8 cellular contexts compared by ENCODE assay signal in the genomic region with DNA sequence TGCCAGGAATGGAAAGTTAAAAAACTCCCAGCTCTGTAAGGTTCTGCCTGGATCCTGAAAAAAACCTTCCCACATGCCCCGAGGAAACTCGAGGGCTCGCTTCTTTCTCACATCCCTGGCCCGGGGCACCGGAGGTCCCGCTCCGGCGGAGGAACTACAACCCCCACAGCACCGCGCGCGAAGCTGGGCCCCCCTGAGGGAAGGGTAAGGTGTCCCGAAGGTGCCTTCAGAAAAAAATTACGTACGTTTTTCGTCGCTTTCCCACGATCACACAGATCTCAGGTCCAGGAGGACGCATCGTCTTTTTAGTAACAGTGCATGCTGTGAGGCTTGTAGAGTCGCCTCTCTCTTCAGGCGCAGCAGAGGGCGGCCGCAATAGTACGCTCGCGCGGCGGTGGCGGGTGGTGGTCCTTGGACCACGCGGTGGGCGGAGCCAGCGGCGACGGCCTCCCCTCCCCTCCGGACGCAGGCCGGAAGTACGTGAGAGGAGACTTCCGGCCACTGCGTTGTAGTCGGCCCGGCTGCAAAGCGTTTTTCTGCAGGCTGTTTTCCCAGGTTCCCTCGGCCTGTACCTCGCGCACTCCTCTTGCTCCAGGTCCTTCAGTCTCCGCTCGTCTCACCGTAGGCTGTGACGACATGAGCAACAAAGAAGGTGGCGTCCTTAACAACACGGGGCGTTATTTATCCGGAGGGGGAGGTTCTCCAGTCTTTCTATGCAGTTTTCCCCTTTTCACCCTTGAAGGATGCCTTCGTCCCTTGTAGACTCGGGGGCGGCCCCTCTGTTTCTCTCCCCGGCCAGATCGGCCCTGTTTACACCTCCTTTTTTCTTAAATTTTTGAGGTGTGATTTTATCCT. TPM values are rescaled to one million over a fixed set of nuclear protein-coding genes. Genes with fewer than 3 reads are reported as not detected.
A peak's percentile ranks its signal among the peaks of the same experiment; 100 is the strongest.
DNase-seq lines count a peak whose midpoint lies in the region; ATAC-seq and TF ChIP-seq lines count a peak whose summit lies in the region.

Gene TSNAX, plus strand, starts transcription at position 495 of the 855 bp plus-strand sequence. Its CDS starts 142 bp downstream, at position 637.

- in situ Hi-C loops in mammary epithelial cell (cut with MboI; ENCODE audit: low sequenced_read_pairs in 2 of 2): no loop called here

- CTCF ChIA-PET in A673 (lab: Charles Lee): no interaction called here
- CTCF ChIA-PET in mammary epithelial cell (lab: Charles Lee; ENCODE audit: low non-redundant PET): no interaction called here

- ATAC-seq in GM18868 (IDR thresholded peaks at IDR 0.05; ENCODE audit: unreplicated experiment) (peak; percentile 96), HG03108 (IDR thresholded peaks at IDR 0.05; ENCODE audit: unreplicated experiment) (peak; percentile 93)

- peak within 1 kb of the TSS; percentile 83 for H3K4me2 ChIP-seq in mammary epithelial cell (ENCODE audit: insufficient read depth, low read depth, low read length)

- peak within 1 kb of the TSS; percentile 92 for H2AFZ ChIP-seq in mammary epithelial cell (ENCODE audit: low read depth, low read length)

- DNase-seq in A673 (ENCODE audit: low spot score): peak; percentile 96
- peak; percentile 97 for DNase-seq in NCI-H2227 (lab: John Stamatoyannopoulos, UW; ENCODE audit: unreplicated experiment)
- peak; percentile 95 for DNase-seq in WERI-Rb-1
- peak; percentile 90 for DNase-seq in mammary epithelial cell

- H3K27ac ChIP-seq in A673 (ENCODE audit: low read depth, low read length, poor library complexity, severe bottlenecking) (peak within 1 kb of the TSS; percentile 93), WERI-Rb-1 (peak within 1 kb of the TSS; percentile 96), mammary epithelial cell (ENCODE audit: insufficient read depth, low read depth, low read length) (peak within 1 kb of the TSS; percentile 84), iPS-20b (ENCODE audit: low read length) (peak within 1 kb of the TSS; percentile 93), skin epidermis (peak within 1 kb of the TSS in 20 of 21 experiments; percentile 80 to 96 (median 91))

- H3K9ac ChIP-seq in mammary epithelial cell (ENCODE audit: insufficient read depth, low read length) (peak within 1 kb of the TSS; percentile 86), iPS-20b (ENCODE audit: low read depth, low read length) (peak within 1 kb of the TSS; percentile 97)

- BruUV-seq in A673 (replicated peaks; lab: Mats Ljungman, UMichigan) (no TSS peak), mammary epithelial cell (replicated peaks; lab: Mats Ljungman, UMichigan) (TSS peak; percentile 40)

- intact Hi-C loops in A673 (cut with micrococcal nuclease; ENCODE audit: unreplicated experiment) (loop anchor here (2.0 to 5.0 kb wide), 2 partner anchors 36 to 108 kb away; no protein-coding TSS in a partner anchor), mammary epithelial cell (cut with micrococcal nuclease) (loop anchor here (1.0 kb wide), 2 partner anchors 106 to 170 kb away; partner anchors contain the start of gene EGLN1)

- no peaks in the 10 kb centered on the region for H3K4me1 ChIP-seq in A673 (ENCODE audit: insufficient read depth, low read length, poor library complexity, severe bottlenecking)
- H3K4me1 ChIP-seq in mammary epithelial cell (ENCODE audit: insufficient read depth, low read length): peaks cover 12% of the 10 kb centered on the region
- H3K4me1 ChIP-seq in iPS-20b (ENCODE audit: insufficient read depth, low read length): peaks cover 8% of the 10 kb centered on the region; the same call in 1 of the 2 replicates

- H4K20me1 ChIP-seq in mammary epithelial cell (ENCODE audit: insufficient read depth, low read length): no peaks in the 10 kb centered on the region

- no peaks in the 10 kb centered on the region for H3K36me3 ChIP-seq in A673 (ENCODE audit: insufficient read depth, low read length, poor library complexity, severe bottlenecking)
- peaks cover 15% of the 10 kb centered on the region for H3K36me3 ChIP-seq in WERI-Rb-1
- H3K36me3 ChIP-seq in mammary epithelial cell (ENCODE audit: insufficient read depth, low read length): peaks cover 6% of the 10 kb centered on the region
- H3K36me3 ChIP-seq in iPS-20b (ENCODE audit: insufficient read depth, low read depth, low read length): peaks cover 15% of the 10 kb centered on the region

- H3K9me3 ChIP-seq in A673 (ENCODE audit: low read depth, low read length, poor library complexity, severe bottlenecking) (no peaks in the 10 kb centered on the region), WERI-Rb-1 (ENCODE audit: severe bottlenecking) (no peaks in the 10 kb centered on the region), mammary epithelial cell (replicated peaks; ENCODE audit: insufficient read depth, low read length) (no peaks in the 10 kb centered on the region), iPS-20b (ENCODE audit: insufficient read depth, low read depth, low read length) (no peaks in the 10 kb centered on the region)

- peaks cover 48% of the 10 kb centered on the region for H3K79me2 ChIP-seq in mammary epithelial cell (ENCODE audit: insufficient read depth, low read length)

- H3K27me3 ChIP-seq in A673 (replicated peaks; ENCODE audit: insufficient read depth, low read depth, low read length, poor library complexity) (no peaks in the 10 kb centered on the region), WERI-Rb-1 (ENCODE audit: insufficient read depth, low read depth, severe bottlenecking) (no peaks in the 10 kb centered on the region), mammary epithelial cell (ENCODE audit: insufficient read depth, low read length) (no peaks in the 10 kb centered on the region), iPS-20b (ENCODE audit: insufficient read depth, low read length) (no peaks in the 10 kb centered on the region)

- POLR2A ChIA-PET in A673 (lab: Charles Lee; ENCODE audit: low non-redundant PET): no interaction called here

- WGBS in mammary epithelial cell (ENCODE audit: low coverage, missing lambda C conversion rate): 2% methylated on average over 39 of the region's 61 CpGs

- dilution Hi-C loops in mammary epithelial cell (cut with HindIII; ENCODE audit: low sequenced_read_pairs): loop anchor here (5.0 kb wide), 1 partner anchor 96 kb away; no protein-coding TSS in a partner anchor

- TF ChIP-seq CTCF in A673 (conservative IDR thresholded peaks at IDR 0.05; ENCODE audit: low read depth, low read length) (no peak), WERI-Rb-1 (IDR thresholded peaks at IDR 0.05; ENCODE audit: low read depth, low read length) (no peak), mammary epithelial cell (conservative IDR thresholded peaks at IDR 0.05 in 1 of 2, IDR thresholded peaks at IDR 0.05 in 1 of 2; ENCODE audit: extremely low read depth in 1 of 2, insufficient read depth in 1 of 2, low read depth in 1 of 2, low read length in 2 of 2) (no peak)

- peak within 1 kb of the TSS; percentile 87 for H3K4me3 ChIP-seq in A673 (ENCODE audit: low read depth, low read length, poor library complexity, severe bottlenecking)
- H3K4me3 ChIP-seq in WERI-Rb-1 (ENCODE audit: low read depth, low read length): peak within 1 kb of the TSS; percentile 99
- peak within 1 kb of the TSS; percentile 75 to 86 (median 81) for H3K4me3 ChIP-seq in mammary epithelial cell (replicated peaks in 1 of 3; ENCODE audit: insufficient read depth in 1 of 3, low read depth in 2 of 3, low read length in 3 of 3)
- H3K4me3 ChIP-seq in iPS-20b (ENCODE audit: low read length): peak within 1 kb of the TSS; percentile 94
- H3K4me3 ChIP-seq in skin epidermis: peak within 1 kb of the TSS; percentile 61 to 78 (median 70)

RNA-seq across cellular contexts. Expression of gene TSNAX, which starts in this region (rescaled TPM):
- total RNA-seq in A673 (2021) (56.1 and 60.0 TPM in 2 replicates), mammary epithelial cell (10 to 100 TPM; 30.8 to 35.8 TPM)
- polyA plus RNA-seq in mammary epithelial cell: 22.8 TPM
- 10.3 TPM for polyA minus RNA-seq in mammary epithelial cell

Comparison
In these comparisons a context has a peak if more than half of its experiments do, and no peak if none do; other contexts are left out.
1. Peak in every context shown above with its lines: DNase-seq, ATAC-seq, H3K4me3 ChIP-seq and H3K27ac ChIP-seq.